8 cellular contexts compared by ENCODE assay signal in genomic region chr22:20508815-20509271, GRCh38. TPM values are rescaled to one million over a fixed set of nuclear protein-coding genes. Genes with fewer than 3 reads are reported as not detected.
DNase-seq lines count a peak whose midpoint lies in the region; ATAC-seq, FAIRE-seq and TF ChIP-seq lines count a peak whose summit lies in the region.

No MANE protein-coding gene starts in this region.

- H3K4me1 ChIP-seq in body of pancreas: peaks cover 34% of the 10 kb centered on the region
- H3K4me1 ChIP-seq in lower lobe of right lung: peaks cover 49% of the 10 kb centered on the region

- no peaks in the 10 kb centered on the region for H3K36me3 ChIP-seq in body of pancreas (replicated peaks in 1 of 2; ENCODE audit: insufficient read depth in 1 of 2, low read depth in 2 of 2)
- peaks cover 2% of the 10 kb centered on the region for H3K36me3 ChIP-seq in lower lobe of right lung

- no peak for TF ChIP-seq CTCF in body of pancreas (IDR thresholded peaks at IDR 0.05)
- TF ChIP-seq CTCF in lower lobe of right lung (IDR thresholded peaks at IDR 0.05): no peak
- TF ChIP-seq CTCF in D721Med (IDR thresholded peaks at IDR 0.05; ENCODE audit: insufficient read depth, missing control alignments): no peak

- no peak for TF ChIP-seq POLR2A in body of pancreas (IDR thresholded peaks at IDR 0.05)

- H3K27me3 ChIP-seq in body of pancreas (no peaks in the 10 kb centered on the region), lower lobe of right lung (ENCODE audit: low read depth) (no peaks in the 10 kb centered on the region)

- H3K4me3 ChIP-seq in body of pancreas (no peak overlapping the region), lower lobe of right lung (peak overlapping the region; percentile 92)

- no peaks in the 10 kb centered on the region for H3K9me3 Mint-ChIP-seq in activated naive CD4-positive, alpha-beta T cell treated with anti-CD3 and anti-CD28 coated beads, Interleukin-2, amount 50 U/mL, for 24 hours

- H3K27ac ChIP-seq in body of pancreas: peak overlapping the region; percentile 62 to 94 (median 88)
- peak overlapping the region; percentile 97 for H3K27ac ChIP-seq in lower lobe of right lung

- FAIRE-seq in urothelium cell line (lab: Jason Lieb, UNC): peak; percentile 87
- no peak for FAIRE-seq in D721Med (lab: Jason Lieb, UNC)

- H3K4me1 Mint-ChIP-seq in activated naive CD4-positive, alpha-beta T cell treated with anti-CD3 and anti-CD28 coated beads, Interleukin-2, amount 50 U/mL, for 24 hours: peaks cover 57% of the 10 kb centered on the region

- peak overlapping the region; percentile 94 for H3K4me3 Mint-ChIP-seq in activated naive CD4-positive, alpha-beta T cell treated with anti-CD3 and anti-CD28 coated beads, Interleukin-2, amount 50 U/mL, for 24 hours

- H3K27me3 Mint-ChIP-seq in activated naive CD4-positive, alpha-beta T cell treated with anti-CD3 and anti-CD28 coated beads, Interleukin-2, amount 50 U/mL, for 24 hours: no peaks in the 10 kb centered on the region

- peaks cover 14% of the 10 kb centered on the region for H3K36me3 Mint-ChIP-seq in activated naive CD4-positive, alpha-beta T cell treated with anti-CD3 and anti-CD28 coated beads, Interleukin-2, amount 50 U/mL, for 24 hours

- intact Hi-C loops in body of pancreas (cut with DNase I): no loop called here
- intact Hi-C loops in lower lobe of right lung (cut with DNase I): no loop called here

- ATAC-seq in body of pancreas (no peak), lower lobe of right lung (peak; percentile 13 to 15)

- no peak for DNase-seq in activated naive CD4-positive, alpha-beta T cell (lab: John Stamatoyannopoulos, UW)
- DNase-seq in body of pancreas (no peak), lower lobe of right lung (no peak), urothelium cell line (ENCODE audit: low spot score) (no peak), NCI-H526 (lab: John Stamatoyannopoulos, UW) (no peak), D721Med (ENCODE audit: insufficient read length, low spot score) (no peak)
- no peak for DNase-seq in stimulated activated CD4-positive, alpha-beta T cell treated with anti-CD3 and anti-CD28 coated beads, Interleukin-4, amount 100 ng/mL, for 1 hour

- H3K27ac Mint-ChIP-seq in activated naive CD4-positive, alpha-beta T cell treated with anti-CD3 and anti-CD28 coated beads, Interleukin-2, amount 50 U/mL, for 24 hours: peak overlapping the region; percentile 94

- WGBS in body of pancreas, 2 donors: 45 to 48% methylated on average over 10 of the region's 10 CpGs

- H3K9me3 ChIP-seq in body of pancreas (no peaks in the 10 kb centered on the region), lower lobe of right lung (no peaks in the 10 kb centered on the region)

RNA-seq across cellular contexts. Expression of gene MED15, which starts 1.4 kb away (rescaled TPM):
- 10 to 100 TPM; 31.6 to 36.9 TPM for total RNA-seq in body of pancreas
- total RNA-seq in lower lobe of right lung: 105 TPM

RNA-seq across cellular contexts. Expression of gene KLHL22, which starts 13.2 kb away (rescaled TPM):
- 10 to 100 TPM; 10.1 to 11.9 TPM for total RNA-seq in body of pancreas
- total RNA-seq in lower lobe of right lung: 24.0 TPM
